1 cellular context compared by ENCODE assay signal in genomic region chr7:121046893-121047468, GRCh38.
TF ChIP-seq lines count a peak whose summit lies in the region.

No MANE protein-coding gene starts in this region.

TF ChIP-seq in K562, 482 proteins besides CTCF, POLR2A, EP300 and RAD21 (continued from another document and continues in another):
- TF ChIP-seq ZMIZ1 (IDR thresholded peaks at IDR 0.05; ENCODE audit: low read depth in 2 of 2, low read length in 2 of 2) (no peak), E2F6 (IDR thresholded peaks at IDR 0.05; ENCODE audit: borderline replicate concordance in 1 of 2, extremely low read depth in 1 of 2, insufficient read depth in 1 of 2, insufficient read length in 1 of 2, low read depth in 1 of 2, low read length in 1 of 2, poor library complexity in 1 of 2, severe bottlenecking in 1 of 2) (no peak), SNRNP70 (optimal IDR thresholded peaks at IDR 0.05; ENCODE audit: low read depth, low read length) (no peak), HDAC1 (IDR thresholded peaks at IDR 0.05) (no peak), ZNF212 (CRISPR knock-in tag; IDR thresholded peaks at IDR 0.05) (no peak), ZNF146 (CRISPR knock-in tag; IDR thresholded peaks at IDR 0.05; ENCODE audit: unreplicated experiment) (no peak), SMAD2 (IDR thresholded peaks at IDR 0.05; ENCODE audit: low read depth, low read length) (no peak), ARHGAP35 (IDR thresholded peaks at IDR 0.05; ENCODE audit: partially characterized antibody) (no peak), USF2 (CRISPR knock-in tag; IDR thresholded peaks at IDR 0.05) (no peak), SMARCC2 (IDR thresholded peaks at IDR 0.05; ENCODE audit: low read depth) (peak; percentile 77; the same call in 1 of the 2 replicates), RNF2 (IDR thresholded peaks at IDR 0.05) (0 out of 2 replicates have a peak, but pooled peaks have one; percentile 35), RBBP5 (IDR thresholded peaks at IDR 0.05; ENCODE audit: borderline replicate concordance, insufficient read depth, low read length, poor library complexity, severe bottlenecking) (no peak), THAP7 (CRISPR knock-in tag; IDR thresholded peaks at IDR 0.05) (no peak), POLR2AphosphoS2 (IDR thresholded peaks at IDR 0.05; ENCODE audit: low read length) (no peak), UBTF (IDR thresholded peaks at IDR 0.05; ENCODE audit: borderline replicate concordance in 1 of 2, low read depth in 2 of 2, low read length in 2 of 2) (no peak), PHB2 (IDR thresholded peaks at IDR 0.05; ENCODE audit: low read depth) (no peak), MED1 (CRISPR knock-in tag; IDR thresholded peaks at IDR 0.05; ENCODE audit: borderline replicate concordance) (no peak), ELK3 (CRISPR knock-in tag; IDR thresholded peaks at IDR 0.05) (no peak), ZNF583 (CRISPR knock-in tag; IDR thresholded peaks at IDR 0.05) (no peak), KDM1A (IDR thresholded peaks at IDR 0.05) (peak; percentile 50 to 61), SNAPC5 (CRISPR knock-in tag; IDR thresholded peaks at IDR 0.05) (no peak), PRDM10 (IDR thresholded peaks at IDR 0.05; ENCODE audit: partially characterized antibody) (no peak), EHMT2 (IDR thresholded peaks at IDR 0.05) (no peak), ATF1 (CRISPR knock-in tag; IDR thresholded peaks at IDR 0.05) (no peak), ATF1 (tag; IDR thresholded peaks at IDR 0.05) (no peak), SP2 (IDR thresholded peaks at IDR 0.05; ENCODE audit: extremely low read depth, low read depth, low read length, poor library complexity, severe bottlenecking) (no peak), NCOR1 (IDR thresholded peaks at IDR 0.05) (peak; percentile 70), ZNF431 (CRISPR knock-in tag; IDR thresholded peaks at IDR 0.05) (no peak), NFYB (IDR thresholded peaks at IDR 0.05; ENCODE audit: extremely low read depth, insufficient read length) (no peak), STAT5A (IDR thresholded peaks at IDR 0.05; ENCODE audit: borderline replicate concordance, low read length) (peak; percentile 47; the same call in 1 of the 2 replicates), HNRNPL (IDR thresholded peaks at IDR 0.05; ENCODE audit: low read depth, low read length) (no peak), ZNF589 (CRISPR knock-in tag; IDR thresholded peaks at IDR 0.05; ENCODE audit: low read depth) (0 out of 2 replicates have a peak, but pooled peaks have one; percentile 37), KLF16 (IDR thresholded peaks at IDR 0.05) (peak; percentile 67; the same call in 1 of the 2 replicates), FUS (optimal IDR thresholded peaks at IDR 0.05; ENCODE audit: low read depth, low read length) (no peak), ARID4B (CRISPR knock-in tag; IDR thresholded peaks at IDR 0.05) (no peak), SREBF1 (IDR thresholded peaks at IDR 0.05; ENCODE audit: borderline replicate concordance, low read depth, low read length) (no peak), ZNF586 (CRISPR knock-in tag; conservative IDR thresholded peaks at IDR 0.05) (no peak), ZBTB43 (CRISPR knock-in tag; IDR thresholded peaks at IDR 0.05) (no peak), ZNF217 (CRISPR knock-in tag; IDR thresholded peaks at IDR 0.05) (no peak), ZNF778 (CRISPR knock-in tag; IDR thresholded peaks at IDR 0.05) (no peak), SAP30 (IDR thresholded peaks at IDR 0.05; ENCODE audit: borderline replicate concordance, insufficient read depth, low read depth, low read length, poor library complexity, severe bottlenecking) (no peak), ZC3H8 (IDR thresholded peaks at IDR 0.05) (no peak), NFATC3 (IDR thresholded peaks at IDR 0.05) (no peak), RBM17 (IDR thresholded peaks at IDR 0.05; ENCODE audit: borderline replicate concordance, low read depth, low read length) (no peak), ZNF174 (CRISPR knock-in tag; IDR thresholded peaks at IDR 0.05) (no peak), ZNF707 (CRISPR knock-in tag; conservative IDR thresholded peaks at IDR 0.05) (no peak)
